10 cellular contexts compared by ENCODE assay signal in the genomic region with DNA sequence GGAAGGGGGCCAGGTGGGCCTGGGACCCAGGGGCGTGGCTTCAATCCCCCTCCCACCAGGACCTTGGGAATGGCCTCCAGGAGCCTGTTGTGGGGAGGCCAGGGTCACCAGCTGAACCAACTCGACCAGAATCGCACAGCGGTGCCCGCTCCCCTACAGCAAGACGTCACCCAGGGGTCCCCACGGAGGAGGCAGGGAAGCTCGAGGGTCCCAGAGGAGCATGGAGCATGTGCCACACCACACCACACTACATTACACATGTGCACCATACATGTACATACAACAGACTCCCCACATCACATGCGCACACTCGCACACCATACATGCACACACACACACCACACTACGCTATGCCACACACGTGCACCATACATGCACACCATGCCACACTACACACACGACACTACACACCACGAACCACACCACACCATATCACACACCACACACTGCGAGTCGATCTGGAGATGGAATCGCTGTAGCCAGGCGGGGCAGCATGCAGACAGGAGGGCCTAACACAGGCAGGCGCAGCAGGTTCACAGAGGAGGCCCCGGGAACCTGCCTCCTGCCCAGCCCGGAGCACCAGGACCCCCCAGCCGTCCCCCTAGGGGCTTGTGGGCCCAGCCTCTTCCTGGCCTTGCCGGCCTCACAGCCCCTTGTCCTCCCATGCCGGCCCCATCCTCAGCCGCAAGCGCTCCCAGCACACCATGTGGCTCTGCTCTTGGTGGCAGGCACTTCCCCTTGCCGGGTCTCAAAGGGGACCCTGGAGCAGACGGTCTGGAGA. TPM values are rescaled to one million over a fixed set of nuclear protein-coding genes. Genes with fewer than 3 reads are reported as not detected.
DNase-seq lines count a peak whose midpoint lies in the region; ATAC-seq and TF ChIP-seq lines count a peak whose summit lies in the region.
"Had no signal": no experiment of that assay in that cellular context is flagged by ENCODE, and none has a peak within 500 bp of the region (broad histone marks: within the 10 kb centered on the region; RNA-seq: fewer than 3 reads in every experiment).

No MANE protein-coding gene starts in this region.

- peaks cover 47% of the 10 kb centered on the region for H3K4me1 ChIP-seq in Loucy (ENCODE audit: insufficient read depth, low read length, poor library complexity, severe bottlenecking)

- H3K36me3 ChIP-seq in Loucy (ENCODE audit: insufficient read depth, low read length): no peaks in the 10 kb centered on the region

- intact Hi-C loops in activated CD4-positive, alpha-beta T cell treated with anti-CD3 and anti-CD28 coated beads for 36 hours (cut with DNase I, micrococcal nuclease): loop anchor here (1.0 to 10.0 kb wide), 6 partner anchors 7 to 905 kb away; partner anchors contain the start of genes PTTG1IP (in 1 of the 2), TRAPPC10 (in 1 of the 2) and UBE2G2 (in 1 of the 2)

- H3K27me3 Mint-ChIP-seq in activated CD4-positive, alpha-beta T cell treated with anti-CD3 and anti-CD28 coated beads for 36 hours: no peaks in the 10 kb centered on the region
- H3K27me3 Mint-ChIP-seq in glutamatergic neuron (ENCODE audit: unreplicated experiment): peaks cover 17% of the 10 kb centered on the region

- H3K27ac ChIP-seq in substantia nigra (ENCODE audit: low read depth, low read length, poor library complexity, severe bottlenecking): peak overlapping the region; percentile 11

- CTCF ChIA-PET in activated CD4-positive, alpha-beta T cell treated with anti-CD3 and anti-CD28 coated beads for 36 hours (lab: Charles Lee): interaction anchor here (0.6 to 1.4 kb wide), 6 partner anchors 9 to 662 kb away, joined by 3 to 9 read pairs (median 3); no protein-coding TSS in a partner anchor

- H3K9me2 ChIP-seq in Loucy (replicated peaks; ENCODE audit: low read depth, low read length): no peaks in the 10 kb centered on the region

- H3K79me2 ChIP-seq in Loucy (ENCODE audit: insufficient read depth, low read length): peaks cover 49% of the 10 kb centered on the region

- H3K27me3 ChIP-seq in Loucy (ENCODE audit: insufficient read depth, low read length, poor library complexity, severe bottlenecking): no peaks in the 10 kb centered on the region

- peak overlapping the region; percentile 91 for H3K9ac ChIP-seq in Loucy (ENCODE audit: low read depth, low read length, poor library complexity, severe bottlenecking)

- peak overlapping the region; percentile 96 for H3K27ac Mint-ChIP-seq in activated CD4-positive, alpha-beta T cell treated with anti-CD3 and anti-CD28 coated beads for 36 hours
- H3K27ac Mint-ChIP-seq in glutamatergic neuron (ENCODE audit: unreplicated experiment): no peak overlapping the region
- H3K27ac Mint-ChIP-seq: mesothelial cell of epicardium had no signal

- H3F3A ChIP-seq in Loucy (ENCODE audit: low read depth): peaks cover 15% of the 10 kb centered on the region

- POLR2A ChIA-PET in activated CD4-positive, alpha-beta T cell treated with anti-CD3 and anti-CD28 coated beads for 36 hours (lab: Charles Lee): interaction anchor here (0.6 to 1.6 kb wide), 6 partner anchors 8 to 157 kb away, joined by 3 to 8 read pairs (median 3); partner anchors contain the start of gene SLX9

- peaks cover 46% of the 10 kb centered on the region for H3K36me3 Mint-ChIP-seq in activated CD4-positive, alpha-beta T cell treated with anti-CD3 and anti-CD28 coated beads for 36 hours (ENCODE audit: low read depth)
- peaks cover 15% of the 10 kb centered on the region for H3K36me3 Mint-ChIP-seq in glutamatergic neuron (ENCODE audit: unreplicated experiment)
- H3K36me3 Mint-ChIP-seq: mesothelial cell of epicardium had no signal

- H4K20me1 ChIP-seq in Loucy (ENCODE audit: insufficient read depth, low read length, poor library complexity, severe bottlenecking): peaks cover 10% of the 10 kb centered on the region

- peak overlapping the region; percentile 90 for H3K4me3 Mint-ChIP-seq in activated CD4-positive, alpha-beta T cell treated with anti-CD3 and anti-CD28 coated beads for 36 hours
- peak overlapping the region; percentile 47 for H3K4me3 Mint-ChIP-seq in glutamatergic neuron (ENCODE audit: unreplicated experiment)
- H3K4me3 Mint-ChIP-seq: mesothelial cell of epicardium had no signal

- H3K4me3 ChIP-seq in Loucy (ENCODE audit: low read length, poor library complexity, severe bottlenecking): peak overlapping the region; percentile 94
- H3K4me3 ChIP-seq: A549 had no signal

- DNase-seq in activated CD4-positive, alpha-beta T cell treated with anti-CD3 and anti-CD28 coated beads for 36 hours: peak; percentile 54
- DNase-seq in activated CD4-positive, alpha-beta T cell treated with anti-CD3 and anti-CD28 coated beads for 1 hour: no peak
- peak; percentile 28 for DNase-seq in glutamatergic neuron
- no peak for DNase-seq in substantia nigra (lab: John Stamatoyannopoulos, UW)
- DNase-seq in mucosa of gallbladder (ENCODE audit: low spot score): no peak
- DNase-seq in effector CD8-positive, alpha-beta T cell (lab: John Stamatoyannopoulos, UW): no peak

- H3K4me2 ChIP-seq in Loucy (ENCODE audit: low read depth, low read length, poor library complexity, severe bottlenecking): peak overlapping the region; percentile 100
- H3K4me2 ChIP-seq: A549 had no signal

- no peaks in the 10 kb centered on the region for H3K9me3 Mint-ChIP-seq in activated CD4-positive, alpha-beta T cell treated with anti-CD3 and anti-CD28 coated beads for 36 hours (ENCODE audit: low read depth)
- H3K9me3 Mint-ChIP-seq in glutamatergic neuron (ENCODE audit: unreplicated experiment): peaks cover 10% of the 10 kb centered on the region
- H3K9me3 Mint-ChIP-seq: mesothelial cell of epicardium had no signal

- peak overlapping the region; percentile 29 for H2AFZ ChIP-seq in Loucy (ENCODE audit: low read length)

- TF ChIP-seq CTCF in Loucy (conservative IDR thresholded peaks at IDR 0.05; ENCODE audit: low read length) (no peak), glutamatergic neuron (IDR thresholded peaks at IDR 0.05; ENCODE audit: partially characterized antibody, unreplicated experiment) (no peak)

- H3K4me1 Mint-ChIP-seq in activated CD4-positive, alpha-beta T cell treated with anti-CD3 and anti-CD28 coated beads for 36 hours: peaks cover 75% of the 10 kb centered on the region
- peaks cover 4% of the 10 kb centered on the region for H3K4me1 Mint-ChIP-seq in glutamatergic neuron (ENCODE audit: low read depth, unreplicated experiment)

- H3K9me3 ChIP-seq in Loucy (ENCODE audit: insufficient read depth, low read depth, low read length): no peaks in the 10 kb centered on the region
- H3K9me3 ChIP-seq: A549 had no signal

- peak; percentile 22 for ATAC-seq in activated CD4-positive, alpha-beta T cell treated with anti-CD3 and anti-CD28 coated beads for 36 hours
- no peak for ATAC-seq in HG03439 (IDR thresholded peaks at IDR 0.05; ENCODE audit: unreplicated experiment)
- ATAC-seq: A549 had no signal

RNA-seq across cellular contexts. Expression of gene ITGB2, which starts 0.6 kb away (rescaled TPM):
- total RNA-seq in activated CD4-positive, alpha-beta T cell treated with anti-CD3 and anti-CD28 coated beads for 36 hours: 100 to 1,000 TPM; 217 to 250 TPM
- total RNA-seq in glutamatergic neuron (ENCODE audit: unreplicated experiment): 0.91 TPM
- 84.5 TPM for total RNA-seq in mucosa of gallbladder

RNA-seq across cellular contexts. Expression of gene SLX9, which starts 19.7 kb away (rescaled TPM):
- 10 to 100 TPM; 60.8 to 68.8 TPM for total RNA-seq in activated CD4-positive, alpha-beta T cell treated with anti-CD3 and anti-CD28 coated beads for 36 hours
- total RNA-seq in glutamatergic neuron (ENCODE audit: unreplicated experiment) (30.7 TPM), mucosa of gallbladder (34.6 TPM)

RNA-seq across cellular contexts. Expression of gene PTTG1IP, which starts 46.6 kb away (rescaled TPM):
- total RNA-seq in activated CD4-positive, alpha-beta T cell treated with anti-CD3 and anti-CD28 coated beads for 36 hours: 10 to 100 TPM; 34.8 to 44.3 TPM
- total RNA-seq in glutamatergic neuron (ENCODE audit: unreplicated experiment) (249 TPM), mucosa of gallbladder (295 TPM)

Comparison
In these comparisons a context has a peak if more than half of its experiments do, and no peak if none do; other contexts are left out.
1. DNase-seq: peak in activated CD4-positive, alpha-beta T cell treated with anti-CD3 and anti-CD28 coated beads for 36 hours (single experiment) and glutamatergic neuron (single experiment); none in activated CD4-positive, alpha-beta T cell treated with anti-CD3 and anti-CD28 coated beads for 1 hour (single experiment), substantia nigra (0 of 49), mucosa of gallbladder (single experiment) and effector CD8-positive, alpha-beta T cell (single experiment).
2. RNA of gene ITGB2, which starts 0.6 kb away (total RNA-seq): 217 to 250 TPM in activated CD4-positive, alpha-beta T cell treated with anti-CD3 and anti-CD28 coated beads for 36 hours and 84.5 TPM in mucosa of gallbladder (single experiment); 0.91 TPM in glutamatergic neuron (single experiment); every median in the first group is over 10 times any median in the second.